31 cellular contexts compared by ENCODE assay signal in the genomic region with DNA sequence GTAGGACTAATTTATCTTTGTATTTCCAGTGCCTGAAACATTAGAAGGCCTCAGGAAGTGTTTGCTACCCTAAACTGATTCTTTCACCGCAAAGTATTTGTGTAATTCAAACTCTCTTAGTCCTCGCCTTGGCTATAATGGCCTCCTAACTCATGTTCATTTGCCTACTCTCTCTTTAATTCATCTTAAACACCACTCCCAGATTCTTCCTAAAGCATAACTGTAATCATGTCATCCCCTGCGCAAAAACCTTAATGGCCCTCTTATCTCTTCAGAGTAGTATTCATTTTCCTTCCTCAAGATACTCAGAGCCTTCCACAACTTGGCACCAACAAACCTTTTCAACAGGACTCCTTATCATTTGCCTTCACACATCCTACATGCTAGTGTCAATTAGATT.
"Had no signal": no experiment of that assay in that cellular context is flagged by ENCODE, and none has a peak within 500 bp of the region (broad histone marks: within the 10 kb centered on the region; RNA-seq: fewer than 3 reads in every experiment).

No MANE protein-coding gene starts in this region.

- H3K9ac ChIP-seq: SK-N-SH had no signal

- H3K4me1 Mint-ChIP-seq: activated CD4-positive, alpha-beta T cell treated with anti-CD3 and anti-CD28 coated beads, Interleukin-2, amount 10 ng/mL, durations not matched to agents 24 days and 14 days; activated naive CD8-positive, alpha-beta T cell treated with anti-CD3 and anti-CD28 coated beads for 36 hours; activated T-helper 17 cell treated with anti-CD3 and anti-CD28 coated beads, Interleukin-2, amount 50 U/mL, for 72 hours had no signal

- H3K36me3 ChIP-seq: brain microvascular endothelial cell, Peyer's patch, SJSA1 had no signal

- H3K27ac ChIP-seq: brain microvascular endothelial cell, Peyer's patch, SJSA1 had no signal

- H3K4me3 Mint-ChIP-seq: activated CD4-positive, alpha-beta T cell treated with anti-CD3 and anti-CD28 coated beads, Interleukin-2, amount 10 ng/mL, durations not matched to agents 24 days and 14 days; activated CD8-positive, alpha-beta T cell treated with anti-CD3 and anti-CD28 coated beads for 36 hours; activated naive CD8-positive, alpha-beta T cell treated with anti-CD3 and anti-CD28 coated beads for 36 hours; activated T-cell treated with anti-CD3 and anti-CD28 coated beads, Interleukin-2, amount 50 U/mL, for 72 hours; activated T-helper 17 cell treated with anti-CD3 and anti-CD28 coated beads, Interleukin-2, amount 50 U/mL, for 72 hours; T-helper 1 cell treated with Interleukin-12 subunit alpha and Interleukin-12 subunit beta and Interleukin-4 antibody, amounts not matched to agents 30 μg/mL and 1 μg/mL, for 36 hours; T-helper 2 cell treated with Interferon-gamma antibody and Interleukin-4, amounts not matched to agents 5 μg/mL and 100 μg/mL, for 36 hours had no signal

- H3K36me3 Mint-ChIP-seq: activated naive CD8-positive, alpha-beta T cell treated with anti-CD3 and anti-CD28 coated beads for 36 hours had no signal

- H3K27me3 ChIP-seq: brain microvascular endothelial cell, Peyer's patch, SJSA1 had no signal

- H3K9me3 Mint-ChIP-seq: activated CD4-positive, alpha-beta T cell treated with anti-CD3 and anti-CD28 coated beads, Interleukin-2, amount 10 ng/mL, durations not matched to agents 24 days and 14 days; activated CD8-positive, alpha-beta T cell treated with anti-CD3 and anti-CD28 coated beads for 36 hours; activated naive CD8-positive, alpha-beta T cell treated with anti-CD3 and anti-CD28 coated beads for 36 hours; activated T-cell treated with anti-CD3 and anti-CD28 coated beads, Interleukin-2, amount 50 U/mL, for 72 hours; activated T-helper 17 cell treated with anti-CD3 and anti-CD28 coated beads, Interleukin-2, amount 50 U/mL, for 72 hours; T-helper 1 cell treated with Interleukin-12 subunit alpha and Interleukin-12 subunit beta and Interleukin-4 antibody, amounts not matched to agents 30 μg/mL and 1 μg/mL, for 36 hours; T-helper 2 cell treated with Interferon-gamma antibody and Interleukin-4, amounts not matched to agents 5 μg/mL and 100 μg/mL, for 36 hours had no signal

- DNase-seq: activated CD4-positive, alpha-beta T cell treated with anti-CD3 and anti-CD28 coated beads, Interleukin-2, amount 10 ng/mL, durations not matched to agents 24 days and 14 days; activated CD4-positive, alpha-beta T cell treated with anti-CD3 and anti-CD28 coated beads, Interleukin-2, amount 50 U/mL, for 4 hours; activated CD8-positive, alpha-beta T cell treated with anti-CD3 and anti-CD28 coated beads for 36 hours; activated effector memory CD4-positive, alpha-beta T cell treated with anti-CD3 and anti-CD28 coated beads, Interleukin-2, amount 50 U/mL, for 16 hours; activated naive CD4-positive, alpha-beta T cell; activated naive CD4-positive, alpha-beta T cell treated with anti-CD3 and anti-CD28 coated beads, Interleukin-2, amount 50 U/mL, for 16 hours; activated naive CD8-positive, alpha-beta T cell treated with anti-CD3 and anti-CD28 coated beads for 36 hours; activated T-cell treated with anti-CD3 and anti-CD28 coated beads, Interleukin-2, amount 50 U/mL, for 1 hour; activated T-cell treated with anti-CD3 and anti-CD28 coated beads, Interleukin-2, amount 50 U/mL, for 72 hours; amniotic stem cell; aorta; brain microvascular endothelial cell; central memory CD4-positive, alpha-beta T cell; NCI-H1048; NCI-H1105 treated with DMSO at 0.1 percent for 48 hours; NCI-H1436; NCI-H1694; NCI-H1930; NCI-H2171 treated with DMSO at 0.1 percent for 48 hours; NCI-H2227 treated with DMSO at 0.1 percent for 48 hours; NCI-H446 treated with DMSO at 0.1 percent for 48 hours; NCI-H524; PC-3; Peyer's patch; RPMI8226; SHP77 treated with DMSO at 0.1 percent for 48 hours; SK-N-SH had no signal

- ATAC-seq: activated CD8-positive, alpha-beta T cell treated with anti-CD3 and anti-CD28 coated beads for 36 hours; activated T-cell treated with anti-CD3 and anti-CD28 coated beads, Interleukin-2, amount 50 U/mL, for 72 hours; activated T-helper 17 cell treated with anti-CD3 and anti-CD28 coated beads, Interleukin-2, amount 50 U/mL, for 72 hours; PC-3 had no signal

- H3K4me1 ChIP-seq: Peyer's patch, SJSA1 had no signal

- H3K4me2 ChIP-seq: SK-N-SH had no signal

- H3K4me3 ChIP-seq: Peyer's patch, SJSA1 had no signal

- H3K27ac Mint-ChIP-seq: activated CD4-positive, alpha-beta T cell treated with anti-CD3 and anti-CD28 coated beads, Interleukin-2, amount 10 ng/mL, durations not matched to agents 24 days and 14 days; activated CD8-positive, alpha-beta T cell treated with anti-CD3 and anti-CD28 coated beads for 36 hours; activated naive CD8-positive, alpha-beta T cell treated with anti-CD3 and anti-CD28 coated beads for 36 hours; activated T-cell treated with anti-CD3 and anti-CD28 coated beads, Interleukin-2, amount 50 U/mL, for 72 hours; activated T-helper 17 cell treated with anti-CD3 and anti-CD28 coated beads, Interleukin-2, amount 50 U/mL, for 72 hours; T-helper 1 cell treated with Interleukin-12 subunit alpha and Interleukin-12 subunit beta and Interleukin-4 antibody, amounts not matched to agents 30 μg/mL and 1 μg/mL, for 36 hours; T-helper 2 cell treated with Interferon-gamma antibody and Interleukin-4, amounts not matched to agents 5 μg/mL and 100 μg/mL, for 36 hours had no signal

- H3K9me3 ChIP-seq: Peyer's patch, SJSA1, SK-N-SH had no signal
